1 cellular context compared by ENCODE assay signal in the genomic region with DNA sequence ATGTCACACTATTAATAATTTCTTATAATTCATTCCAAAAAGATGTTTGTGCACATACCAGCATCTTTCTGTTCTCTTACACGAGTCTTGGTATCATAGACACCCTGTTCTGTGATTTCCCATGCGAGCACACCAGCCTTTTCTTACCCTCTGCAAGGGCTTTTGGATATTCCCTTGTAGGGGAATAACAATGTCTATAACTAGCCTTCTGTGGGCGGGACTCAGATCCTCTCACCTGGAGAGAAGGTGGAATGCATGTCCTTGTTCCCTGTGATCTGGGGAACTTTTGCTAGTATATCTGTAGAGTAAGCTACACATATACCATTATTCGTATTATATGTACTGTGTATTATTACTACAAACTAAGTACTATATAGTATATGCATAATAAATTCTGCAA.
TF ChIP-seq lines count a peak whose summit lies in the region.

No MANE protein-coding gene starts in this region.

TF ChIP-seq in H1, 55 proteins besides CTCF, POLR2A, EP300 and RAD21:
- TF ChIP-seq KDM5A (IDR thresholded peaks at IDR 0.05; ENCODE audit: low read length) = no peak
- peak; percentile 45; the same call in 1 of the 2 replicates for TF ChIP-seq SRF (IDR thresholded peaks at IDR 0.05; ENCODE audit: low read depth, low read length)
